ENCODE assay signal across 17 cellular contexts in genomic region chr2:98558852-98559530, GRCh38. TPM values are rescaled to one million over a fixed set of nuclear protein-coding genes. Genes with fewer than 3 reads are reported as not detected.
A peak's percentile ranks its signal among the peaks of the same experiment; 100 is the strongest.
DNase-seq lines count a peak whose midpoint lies in the region; ATAC-seq and TF ChIP-seq lines count a peak whose summit lies in the region.
"Had no signal": no experiment of that assay in that cellular context is flagged by ENCODE, and none has a peak within 500 bp of the region (broad histone marks: within the 10 kb centered on the region; RNA-seq: fewer than 3 reads in every experiment).

No MANE protein-coding gene starts in this region.

- no peak overlapping the region for H2AK9ac ChIP-seq in IMR-90 (replicated peaks; ENCODE audit: low read depth, low read length, poor library complexity)

- no peak overlapping the region; the same call in 1 of the 2 replicates for H3K4ac ChIP-seq in IMR-90 (ENCODE audit: low read depth, low read length)

- H3K27ac ChIP-seq in BLaER1 (no peak overlapping the region), IMR-90 (ENCODE audit: insufficient read depth, low read length) (no peak overlapping the region)

- peak overlapping the region; percentile 23; the same call in 1 of the 2 replicates for H4K91ac ChIP-seq in IMR-90 (ENCODE audit: insufficient read depth, low read depth, low read length)

- H3K27me3 ChIP-seq in BLaER1 (no peaks in the 10 kb centered on the region; the same call in 1 of the 2 replicates), IMR-90 (ENCODE audit: control insufficient read depth, insufficient read depth, low read length) (no peaks in the 10 kb centered on the region)
- H3K27me3 ChIP-seq: tibial artery had no signal

- 0 out of 2 replicates have a peak overlapping the region, but pooled peaks have one; percentile 7 for H2BK120ac ChIP-seq in IMR-90 (ENCODE audit: low read depth, low read length)

- H3K4me1 ChIP-seq in BLaER1 (peaks cover 45% of the 10 kb centered on the region), IMR-90 (ENCODE audit: control insufficient read depth, insufficient read depth, low read length) (peaks cover 14% of the 10 kb centered on the region)

- peaks cover 71% of the 10 kb centered on the region for H3K36me3 ChIP-seq in BLaER1
- peaks cover 22% of the 10 kb centered on the region for H3K36me3 ChIP-seq in IMR-90 (ENCODE audit: control insufficient read depth, insufficient read depth, low read length)

- H4K8ac ChIP-seq in IMR-90 (ENCODE audit: low read depth in 2 of 2, low read length in 2 of 2), result peak overlapping the region in 1 of 2 experiments; percentile 24; a peak in 1 of 4 replicates

- ATAC-seq in IMR-90 (ENCODE audit: low read depth) (no peak), HG02884 (IDR thresholded peaks at IDR 0.05; ENCODE audit: unreplicated experiment) (no peak)
- no peak for ATAC-seq in naive thymus-derived CD8-positive, alpha-beta T cell
- ATAC-seq in stimulated activated naive CD8-positive, alpha-beta T cell treated with anti-CD3 and anti-CD28 coated beads, Interleukin-15, Interleukin-2, amounts not matched to agents 100 U/mL and 50 U/mL, for 24 hours, result no peak
- ATAC-seq: Panc1 had no signal

- in situ Hi-C loops in IMR-90 (cut with MboI; ENCODE audit: low sequenced_read_pairs), result no loop called here

- H3K4me3 ChIP-seq in BLaER1 (no peak overlapping the region), IMR-90 (ENCODE audit: insufficient read depth, low read depth, low read length) (no peak overlapping the region)
- H3K4me3 ChIP-seq: tibial artery had no signal

- peaks cover 17% of the 10 kb centered on the region for H3K36me3 Mint-ChIP-seq in chondrocyte (ENCODE audit: low read depth)
- peaks cover 0 to 96% (median 13%) of the 10 kb centered on the region in 3 donors for H3K36me3 Mint-ChIP-seq in naive thymus-derived CD8-positive, alpha-beta T cell

- H2AFZ ChIP-seq in IMR-90 (replicated peaks; ENCODE audit: low read length, poor library complexity), result peak overlapping the region; percentile 35

- no peak overlapping the region for H2BK5ac ChIP-seq in IMR-90 (ENCODE audit: low read depth, low read length, poor library complexity, severe bottlenecking)

- no peaks in the 10 kb centered on the region for H3K9me3 Mint-ChIP-seq in chondrocyte (ENCODE audit: low read depth)
- no peaks in the 10 kb centered on the region for H3K9me3 Mint-ChIP-seq in naive thymus-derived CD8-positive, alpha-beta T cell
- H3K9me3 Mint-ChIP-seq: H9 had no signal

- no peak overlapping the region for H2BK20ac ChIP-seq in IMR-90 (ENCODE audit: low read depth, low read length)

- peak overlapping the region; percentile 24; the same call in 1 of the 2 replicates for H3K23ac ChIP-seq in IMR-90 (ENCODE audit: low read depth, low read length)

- DNase-seq in IMR-90, result peak; percentile 7
- DNase-seq in chondrocyte (ENCODE audit: low spot score), result no peak
- DNase-seq in naive thymus-derived CD8-positive, alpha-beta T cell, result no peak
- no peak for DNase-seq in NCI-H1436 (lab: John Stamatoyannopoulos, UW)
- no peak for DNase-seq in stimulated activated CD4-positive, alpha-beta T cell treated with anti-CD3 and anti-CD28 coated beads, Interleukin-15, amount 100 ng/mL, for 24 hours
- DNase-seq in stimulated activated naive CD8-positive, alpha-beta T cell treated with anti-CD3 and anti-CD28 coated beads, Interleukin-15, Interleukin-2, amounts not matched to agents 100 U/mL and 50 U/mL, for 24 hours, result no peak
- DNase-seq: activated CD4-positive, CD25-positive, alpha-beta regulatory T cell; C1 segment of cervical spinal cord; H9; islet precursor cell; NCI-H146; NCI-H524 had no signal

- H2AK5ac ChIP-seq in IMR-90 (ENCODE audit: low read depth, low read length), result no peak overlapping the region; the same call in 1 of the 2 replicates

- no TSS peak for BruUV-seq in IMR-90 (replicated peaks; lab: Mats Ljungman, UMichigan)

- H3K4me3 Mint-ChIP-seq in chondrocyte (ENCODE audit: unreplicated experiment), result no peak overlapping the region
- H3K4me3 Mint-ChIP-seq in naive thymus-derived CD8-positive, alpha-beta T cell, result peak overlapping the region in 1 of 10 donors; percentile 34
- H3K4me3 Mint-ChIP-seq: H9 had no signal

- no peak overlapping the region for H2BK15ac ChIP-seq in IMR-90 (ENCODE audit: low read depth, low read length)

- intact Hi-C loops in IMR-90 (cut with micrococcal nuclease), result no loop called here

- no peak overlapping the region for H4K5ac ChIP-seq in IMR-90 (ENCODE audit: low read depth, low read length)

- H3K9ac ChIP-seq in BLaER1 (no peak overlapping the region), IMR-90 (ENCODE audit: low read depth, low read length) (no peak overlapping the region)

- no peak for TF ChIP-seq RAD21 in IMR-90 (IDR thresholded peaks at IDR 0.05; ENCODE audit: low read length)

- H3K27ac Mint-ChIP-seq in chondrocyte (ENCODE audit: unreplicated experiment), result peak overlapping the region; percentile 18
- peak overlapping the region in 9 of 10 donors; percentile 40 to 94 (median 83) for H3K27ac Mint-ChIP-seq in naive thymus-derived CD8-positive, alpha-beta T cell
- H3K27ac Mint-ChIP-seq: progenitor cell of endocrine pancreas had no signal

- H3K56ac ChIP-seq in IMR-90 (ENCODE audit: extremely low read depth, insufficient read depth, low read length), result no peak overlapping the region

- peaks cover 15% of the 10 kb centered on the region for H3K9me1 ChIP-seq in IMR-90 (ENCODE audit: insufficient read depth, low read length)

- H4K20me1 ChIP-seq in BLaER1, result no peaks in the 10 kb centered on the region
- peaks cover 5% of the 10 kb centered on the region; the same call in 1 of the 2 replicates for H4K20me1 ChIP-seq in IMR-90 (ENCODE audit: insufficient read depth, low read length)

- CTCF ChIA-PET in IMR-90 (lab: Yijun Ruan, JAX), result interaction anchor here (0.9 kb wide), 1 partner anchor 10 kb away, joined by 4 read pairs; no protein-coding TSS in a partner anchor

- dilution Hi-C loops in IMR-90 (cut with HindIII; ENCODE audit: low sequenced_read_pairs, unreplicated experiment), result no loop called here

- H3K9me3 ChIP-seq in BLaER1, result no peaks in the 10 kb centered on the region
- no peaks in the 10 kb centered on the region for H3K9me3 ChIP-seq in IMR-90 (ENCODE audit: control insufficient read depth, insufficient read depth, low read length)
- H3K9me3 ChIP-seq: tibial artery had no signal

- POLR2A ChIA-PET in IMR-90 (lab: Charles Lee; ENCODE audit: unreplicated experiment), result no interaction called here
- POLR2A ChIA-PET in naive thymus-derived CD8-positive, alpha-beta T cell (lab: Charles Lee), result no interaction called here

- H3K18ac ChIP-seq in IMR-90 (ENCODE audit: low read depth, low read length), result no peak overlapping the region

- TF ChIP-seq CTCF in IMR-90 (conservative IDR thresholded peaks at IDR 0.05; ENCODE audit: low read depth, low read length) (no peak), chondrocyte (IDR thresholded peaks at IDR 0.05) (no peak)

- peaks cover 43% of the 10 kb centered on the region for H3K4me1 Mint-ChIP-seq in chondrocyte (ENCODE audit: low read depth)
- peaks cover 28 to 53% (median 47%) of the 10 kb centered on the region in 4 donors for H3K4me1 Mint-ChIP-seq in naive thymus-derived CD8-positive, alpha-beta T cell
- H3K4me1 Mint-ChIP-seq: H9 had no signal

- H3K79me1 ChIP-seq in IMR-90 (ENCODE audit: low read depth in 1 of 2, low read length in 2 of 2), result 0 out of 4 replicates have a peak, but pooled peaks cover 0 to 4% of the 10 kb centered on the region in 2 experiments

- H3K4me2 ChIP-seq in BLaER1, result peak overlapping the region; percentile 4; the same call in 1 of the 2 replicates
- no peak overlapping the region for H3K4me2 ChIP-seq in IMR-90 (ENCODE audit: low read depth, low read length)

- peak overlapping the region; percentile 31 for H3K14ac ChIP-seq in IMR-90 (replicated peaks; ENCODE audit: low read depth, low read length)

- no peaks in the 10 kb centered on the region for H3K27me3 Mint-ChIP-seq in chondrocyte (ENCODE audit: low read depth)
- no peaks in the 10 kb centered on the region for H3K27me3 Mint-ChIP-seq in naive thymus-derived CD8-positive, alpha-beta T cell
- H3K27me3 Mint-ChIP-seq: progenitor cell of endocrine pancreas had no signal

- TF ChIP-seq POLR2A in IMR-90 (IDR thresholded peaks at IDR 0.05; ENCODE audit: low read depth, low read length), result no peak

- WGBS in IMR-90 (ENCODE audit: extremely low coverage in 2 of 2, insufficient read length in 1 of 2), 2 experiments, result 92% methylated on average over 9 of the region's 16 CpGs; no CpG with 5 or more reads in 1 of the 2 experiments

TF ChIP-seq in IMR-90, 13 proteins besides CTCF, POLR2A, EP300 and RAD21 (continues in another document):
- TF ChIP-seq CHD1 (IDR thresholded peaks at IDR 0.05; ENCODE audit: low read depth, low read length) (no peak), ELK1 (IDR thresholded peaks at IDR 0.05; ENCODE audit: borderline replicate concordance, low read depth, low read length) (no peak), RCOR1 (IDR thresholded peaks at IDR 0.05; ENCODE audit: insufficient replicate concordance, low read length) (no peak), NFE2L2 (IDR thresholded peaks at IDR 0.05; ENCODE audit: low read depth, low read length) (no peak), CEBPB (IDR thresholded peaks at IDR 0.05; ENCODE audit: low read depth, low read length) (no peak), MAZ (IDR thresholded peaks at IDR 0.05; ENCODE audit: borderline replicate concordance, low read depth, low read length) (no peak), FOS (IDR thresholded peaks at IDR 0.05; ENCODE audit: low read depth, low read length) (no peak)

RNA-seq across cellular contexts. Expression of gene COA5, which starts 49.3 kb away (rescaled TPM):
- total RNA-seq in IMR-90 (2012; rRNA removed) (8.4 and 16.4 TPM in 2 replicates), chondrocyte (16.7 to 25.9 TPM (median 19.4 TPM) in 3 replicates)
- 10.1 and 14.2 TPM in 2 replicates for polyA plus RNA-seq in IMR-90 (2012; rRNA removed)
- 7.7 and 10.4 TPM in 2 replicates for polyA plus RNA-seq in IMR-90 (2012; cell fraction: cytosol; rRNA removed)
- 3.6 and 26.9 TPM in 2 replicates for polyA plus RNA-seq in IMR-90 (2012; cell fraction: nucleus; rRNA removed; ENCODE audit: low replicate concordance)
- total RNA-seq in naive thymus-derived CD8-positive, alpha-beta T cell, result 10 to 100 TPM; 44.9 to 48.6 TPM
- 10 to 100 TPM; 29.8 to 43.8 (median 42.4) TPM for polyA plus RNA-seq in naive thymus-derived CD8-positive, alpha-beta T cell

RNA-seq across cellular contexts. Expression of gene UNC50, which starts 49.4 kb away (rescaled TPM):
- 18.3 and 40.3 TPM in 2 replicates for total RNA-seq in IMR-90 (2012; rRNA removed)
- polyA plus RNA-seq in IMR-90 (2012; rRNA removed), result 29.5 and 34.1 TPM in 2 replicates
- polyA plus RNA-seq in IMR-90 (2012; cell fraction: cytosol; rRNA removed), result 12.0 and 13.8 TPM in 2 replicates
- polyA plus RNA-seq in IMR-90 (2012; cell fraction: nucleus; rRNA removed; ENCODE audit: low replicate concordance), result 12.8 and 48.5 TPM in 2 replicates
- 41.8 to 49.9 TPM (median 43.5 TPM) in 3 replicates for total RNA-seq in chondrocyte
- 10 to 100 TPM; 41.3 to 45.1 TPM for total RNA-seq in naive thymus-derived CD8-positive, alpha-beta T cell
- 10 to 100 TPM; 32.1 to 41.7 (median 36.3) TPM for polyA plus RNA-seq in naive thymus-derived CD8-positive, alpha-beta T cell
